ENCODE assay signal across 14 cellular contexts in the genomic region with DNA sequence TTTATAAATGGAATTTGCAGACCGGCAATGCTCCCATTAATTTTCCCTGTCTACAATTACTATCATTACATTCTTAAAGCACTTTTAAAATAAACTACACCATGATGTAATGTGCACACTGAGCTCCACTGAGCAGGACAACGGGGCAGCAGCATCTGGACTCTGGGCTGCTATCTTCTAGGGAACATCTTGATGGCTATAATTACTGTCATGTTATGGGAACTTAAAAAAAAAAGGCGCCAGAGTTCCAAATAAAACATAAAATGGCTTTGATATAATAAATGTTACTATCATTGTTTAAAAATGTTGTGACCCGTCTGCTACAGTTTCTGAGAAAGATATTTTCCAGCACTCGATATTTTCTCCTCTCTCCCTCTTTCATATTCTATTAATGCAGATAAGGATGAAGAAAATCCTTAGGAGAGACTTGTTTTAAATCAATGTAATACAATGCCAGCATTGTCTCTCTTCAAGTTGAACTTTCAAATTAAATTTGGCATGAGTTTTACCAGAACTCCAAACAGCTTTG.
"Had no signal": no experiment of that assay in that cellular context is flagged by ENCODE, and none has a peak within 500 bp of the region (broad histone marks: within the 10 kb centered on the region; RNA-seq: fewer than 3 reads in every experiment).

No MANE protein-coding gene starts in this region.

- H3K27ac Mint-ChIP-seq: activated naive CD8-positive, alpha-beta T cell treated with anti-CD3 and anti-CD28 coated beads, Interleukin-2, amount 10 ng/mL, durations not matched to agents 7 days and 5 days; activated T-helper 1 cell treated with anti-CD3 and anti-CD28 coated beads, Interleukin-12 subunit alpha, Interleukin-12 subunit beta, Interleukin-2, Interleukin-4 antibody, amounts not matched to agents 30 ng/mL and 10 ng/mL and 1 ng/mL, durations not matched to agents 14 hours and 24 hours and 36 hours; T-helper 2 cell treated with Interferon-gamma antibody and Interleukin-4, amounts not matched to agents 5 μg/mL and 100 μg/mL, for 36 hours had no signal

- H2AFZ ChIP-seq: hepatocyte had no signal

- H3K4me1 ChIP-seq: uterus had no signal

- H3K4me3 ChIP-seq: hepatocyte, thyroid gland, uterus had no signal

- H3K9me3 Mint-ChIP-seq: activated naive CD8-positive, alpha-beta T cell treated with anti-CD3 and anti-CD28 coated beads, Interleukin-2, amount 10 ng/mL, durations not matched to agents 7 days and 5 days; activated T-helper 1 cell treated with anti-CD3 and anti-CD28 coated beads, Interleukin-12 subunit alpha, Interleukin-12 subunit beta, Interleukin-2, Interleukin-4 antibody, amounts not matched to agents 30 ng/mL and 10 ng/mL and 1 ng/mL, durations not matched to agents 14 hours and 24 hours and 36 hours; T-helper 2 cell treated with Interferon-gamma antibody and Interleukin-4, amounts not matched to agents 5 μg/mL and 100 μg/mL, for 36 hours had no signal

- H3K36me3 Mint-ChIP-seq: activated naive CD8-positive, alpha-beta T cell treated with anti-CD3 and anti-CD28 coated beads, Interleukin-2, amount 10 ng/mL, durations not matched to agents 7 days and 5 days had no signal

- DNase-seq: activated CD4-positive, alpha-beta T cell treated with anti-CD3 and anti-CD28 coated beads, Interleukin-2, amount 50 U/mL, for 1 hour; activated naive CD8-positive, alpha-beta T cell treated with anti-CD3 and anti-CD28 coated beads, Interleukin-2, amount 10 ng/mL, durations not matched to agents 7 days and 5 days; brain microvascular endothelial cell; cortex of kidney; effector memory CD4-positive, alpha-beta T cell; islet precursor cell; stimulated activated CD4-positive, alpha-beta T cell treated with anti-CD3 and anti-CD28 coated beads, Interleukin-12 subunit alpha, Interleukin-12 subunit beta, amount 100 ng/mL, for 4 hours; stimulated activated CD4-positive, alpha-beta T cell treated with anti-CD3 and anti-CD28 coated beads, Interleukin-2, amount 100 ng/mL, for 24 hours; thyroid gland; uterus had no signal

- H3K27me3 ChIP-seq: brain microvascular endothelial cell, hepatocyte, thyroid gland, uterus had no signal

- H3K4me2 ChIP-seq: hepatocyte had no signal

- H3K27me3 Mint-ChIP-seq: activated naive CD8-positive, alpha-beta T cell treated with anti-CD3 and anti-CD28 coated beads, Interleukin-2, amount 10 ng/mL, durations not matched to agents 7 days and 5 days had no signal

- H3K9me3 ChIP-seq: thyroid gland, uterus had no signal

- H3K27ac ChIP-seq: brain microvascular endothelial cell, epithelial cell of prostate, hepatocyte, thyroid gland, uterus had no signal

- H3K36me3 ChIP-seq: brain microvascular endothelial cell, thyroid gland, uterus had no signal

- H3K79me2 ChIP-seq: hepatocyte had no signal

- H3K4me1 Mint-ChIP-seq: activated naive CD8-positive, alpha-beta T cell treated with anti-CD3 and anti-CD28 coated beads, Interleukin-2, amount 10 ng/mL, durations not matched to agents 7 days and 5 days had no signal

- H3K4me3 Mint-ChIP-seq: activated naive CD8-positive, alpha-beta T cell treated with anti-CD3 and anti-CD28 coated beads, Interleukin-2, amount 10 ng/mL, durations not matched to agents 7 days and 5 days; activated T-helper 1 cell treated with anti-CD3 and anti-CD28 coated beads, Interleukin-12 subunit alpha, Interleukin-12 subunit beta, Interleukin-2, Interleukin-4 antibody, amounts not matched to agents 30 ng/mL and 10 ng/mL and 1 ng/mL, durations not matched to agents 14 hours and 24 hours and 36 hours; T-helper 2 cell treated with Interferon-gamma antibody and Interleukin-4, amounts not matched to agents 5 μg/mL and 100 μg/mL, for 36 hours had no signal
